Comparison of ENCODE assay signal across 1 cellular context in the genomic region with DNA sequence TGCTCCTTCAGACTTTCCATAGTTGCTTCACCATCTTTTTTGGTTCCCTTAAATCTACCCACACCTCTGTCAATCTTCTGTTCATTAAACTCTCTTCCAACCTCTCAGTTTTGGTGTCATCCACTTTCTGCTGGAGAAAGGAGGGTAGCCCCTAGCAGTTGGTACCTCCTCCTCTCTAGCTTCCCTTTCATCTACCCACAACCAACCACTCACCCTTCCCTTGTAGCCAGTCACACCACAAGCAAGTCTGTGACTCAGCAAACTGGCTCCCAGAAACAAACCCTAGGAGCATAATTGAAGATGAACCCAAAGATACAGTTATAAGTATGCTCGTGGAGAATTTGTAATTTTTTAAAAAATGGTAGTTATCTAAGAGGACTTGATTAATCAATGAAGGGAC.
TF ChIP-seq lines count a peak whose summit lies in the region.

No MANE protein-coding gene starts in this region.

TF ChIP-seq in SK-N-SH, 30 proteins besides CTCF, POLR2A, EP300 and RAD21:
- TF ChIP-seq EZH2phosphoT487 (IDR thresholded peaks at IDR 0.05; ENCODE audit: borderline replicate concordance, low read depth), result no peak
- TF ChIP-seq, protein P1, sequence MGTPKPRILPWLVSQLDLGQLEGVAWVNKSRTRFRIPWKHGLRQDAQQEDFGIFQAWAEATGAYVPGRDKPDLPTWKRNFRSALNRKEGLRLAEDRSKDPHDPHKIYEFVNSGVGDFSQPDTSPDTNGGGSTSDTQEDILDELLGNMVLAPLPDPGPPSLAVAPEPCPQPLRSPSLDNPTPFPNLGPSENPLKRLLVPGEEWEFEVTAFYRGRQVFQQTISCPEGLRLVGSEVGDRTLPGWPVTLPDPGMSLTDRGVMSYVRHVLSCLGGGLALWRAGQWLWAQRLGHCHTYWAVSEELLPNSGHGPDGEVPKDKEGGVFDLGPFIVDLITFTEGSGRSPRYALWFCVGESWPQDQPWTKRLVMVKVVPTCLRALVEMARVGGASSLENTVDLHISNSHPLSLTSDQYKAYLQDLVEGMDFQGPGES (IDR thresholded peaks at IDR 0.05; ENCODE audit: low read depth, low read length), result no peak
- TF ChIP-seq MXI1 (IDR thresholded peaks at IDR 0.05; ENCODE audit: low read depth, low read length), result no peak
- no peak for TF ChIP-seq GABPA (IDR thresholded peaks at IDR 0.05; ENCODE audit: low read depth)
- TF ChIP-seq, protein P2, sequence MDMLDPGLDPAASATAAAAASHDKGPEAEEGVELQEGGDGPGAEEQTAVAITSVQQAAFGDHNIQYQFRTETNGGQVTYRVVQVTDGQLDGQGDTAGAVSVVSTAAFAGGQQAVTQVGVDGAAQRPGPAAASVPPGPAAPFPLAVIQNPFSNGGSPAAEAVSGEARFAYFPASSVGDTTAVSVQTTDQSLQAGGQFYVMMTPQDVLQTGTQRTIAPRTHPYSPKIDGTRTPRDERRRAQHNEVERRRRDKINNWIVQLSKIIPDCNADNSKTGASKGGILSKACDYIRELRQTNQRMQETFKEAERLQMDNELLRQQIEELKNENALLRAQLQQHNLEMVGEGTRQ (IDR thresholded peaks at IDR 0.05; ENCODE audit: borderline replicate concordance, low read depth, low read length), result no peak
- TF ChIP-seq NFIC (IDR thresholded peaks at IDR 0.05; ENCODE audit: borderline replicate concordance), result no peak
- no peak for TF ChIP-seq FOXM1 (IDR thresholded peaks at IDR 0.05; ENCODE audit: low read depth)
- no peak for TF ChIP-seq TEAD4 (IDR thresholded peaks at IDR 0.05; ENCODE audit: borderline replicate concordance, insufficient read depth)
- no peak for TF ChIP-seq CHD2 (IDR thresholded peaks at IDR 0.05; ENCODE audit: low read length, partially characterized antibody)
- TF ChIP-seq YY1 (IDR thresholded peaks at IDR 0.05; ENCODE audit: low read depth), result no peak
- TF ChIP-seq JUND (IDR thresholded peaks at IDR 0.05), result no peak
- TF ChIP-seq POLR2AphosphoS5 (IDR thresholded peaks at IDR 0.05; ENCODE audit: low read depth, low read length), result no peak
- TF ChIP-seq RCOR1 (IDR thresholded peaks at IDR 0.05; ENCODE audit: low read length), result no peak
- TF ChIP-seq, protein P3, sequence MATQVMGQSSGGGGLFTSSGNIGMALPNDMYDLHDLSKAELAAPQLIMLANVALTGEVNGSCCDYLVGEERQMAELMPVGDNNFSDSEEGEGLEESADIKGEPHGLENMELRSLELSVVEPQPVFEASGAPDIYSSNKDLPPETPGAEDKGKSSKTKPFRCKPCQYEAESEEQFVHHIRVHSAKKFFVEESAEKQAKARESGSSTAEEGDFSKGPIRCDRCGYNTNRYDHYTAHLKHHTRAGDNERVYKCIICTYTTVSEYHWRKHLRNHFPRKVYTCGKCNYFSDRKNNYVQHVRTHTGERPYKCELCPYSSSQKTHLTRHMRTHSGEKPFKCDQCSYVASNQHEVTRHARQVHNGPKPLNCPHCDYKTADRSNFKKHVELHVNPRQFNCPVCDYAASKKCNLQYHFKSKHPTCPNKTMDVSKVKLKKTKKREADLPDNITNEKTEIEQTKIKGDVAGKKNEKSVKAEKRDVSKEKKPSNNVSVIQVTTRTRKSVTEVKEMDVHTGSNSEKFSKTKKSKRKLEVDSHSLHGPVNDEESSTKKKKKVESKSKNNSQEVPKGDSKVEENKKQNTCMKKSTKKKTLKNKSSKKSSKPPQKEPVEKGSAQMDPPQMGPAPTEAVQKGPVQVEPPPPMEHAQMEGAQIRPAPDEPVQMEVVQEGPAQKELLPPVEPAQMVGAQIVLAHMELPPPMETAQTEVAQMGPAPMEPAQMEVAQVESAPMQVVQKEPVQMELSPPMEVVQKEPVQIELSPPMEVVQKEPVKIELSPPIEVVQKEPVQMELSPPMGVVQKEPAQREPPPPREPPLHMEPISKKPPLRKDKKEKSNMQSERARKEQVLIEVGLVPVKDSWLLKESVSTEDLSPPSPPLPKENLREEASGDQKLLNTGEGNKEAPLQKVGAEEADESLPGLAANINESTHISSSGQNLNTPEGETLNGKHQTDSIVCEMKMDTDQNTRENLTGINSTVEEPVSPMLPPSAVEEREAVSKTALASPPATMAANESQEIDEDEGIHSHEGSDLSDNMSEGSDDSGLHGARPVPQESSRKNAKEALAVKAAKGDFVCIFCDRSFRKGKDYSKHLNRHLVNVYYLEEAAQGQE (IDR thresholded peaks at IDR 0.05; ENCODE audit: low read depth, low read length), result no peak
- no peak for TF ChIP-seq ELF1 (IDR thresholded peaks at IDR 0.05)
- TF ChIP-seq, protein P4, sequence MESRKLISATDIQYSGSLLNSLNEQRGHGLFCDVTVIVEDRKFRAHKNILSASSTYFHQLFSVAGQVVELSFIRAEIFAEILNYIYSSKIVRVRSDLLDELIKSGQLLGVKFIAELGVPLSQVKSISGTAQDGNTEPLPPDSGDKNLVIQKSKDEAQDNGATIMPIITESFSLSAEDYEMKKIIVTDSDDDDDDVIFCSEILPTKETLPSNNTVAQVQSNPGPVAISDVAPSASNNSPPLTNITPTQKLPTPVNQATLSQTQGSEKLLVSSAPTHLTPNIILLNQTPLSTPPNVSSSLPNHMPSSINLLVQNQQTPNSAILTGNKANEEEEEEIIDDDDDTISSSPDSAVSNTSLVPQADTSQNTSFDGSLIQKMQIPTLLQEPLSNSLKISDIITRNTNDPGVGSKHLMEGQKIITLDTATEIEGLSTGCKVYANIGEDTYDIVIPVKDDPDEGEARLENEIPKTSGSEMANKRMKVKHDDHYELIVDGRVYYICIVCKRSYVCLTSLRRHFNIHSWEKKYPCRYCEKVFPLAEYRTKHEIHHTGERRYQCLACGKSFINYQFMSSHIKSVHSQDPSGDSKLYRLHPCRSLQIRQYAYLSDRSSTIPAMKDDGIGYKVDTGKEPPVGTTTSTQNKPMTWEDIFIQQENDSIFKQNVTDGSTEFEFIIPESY (IDR thresholded peaks at IDR 0.05; ENCODE audit: borderline replicate concordance, low read depth), result no peak
- TF ChIP-seq, protein P5, sequence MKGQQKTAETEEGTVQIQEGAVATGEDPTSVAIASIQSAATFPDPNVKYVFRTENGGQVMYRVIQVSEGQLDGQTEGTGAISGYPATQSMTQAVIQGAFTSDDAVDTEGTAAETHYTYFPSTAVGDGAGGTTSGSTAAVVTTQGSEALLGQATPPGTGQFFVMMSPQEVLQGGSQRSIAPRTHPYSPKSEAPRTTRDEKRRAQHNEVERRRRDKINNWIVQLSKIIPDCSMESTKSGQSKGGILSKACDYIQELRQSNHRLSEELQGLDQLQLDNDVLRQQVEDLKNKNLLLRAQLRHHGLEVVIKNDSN (IDR thresholded peaks at IDR 0.05; ENCODE audit: borderline replicate concordance, low read depth), result no peak
- TF ChIP-seq, protein P6, sequence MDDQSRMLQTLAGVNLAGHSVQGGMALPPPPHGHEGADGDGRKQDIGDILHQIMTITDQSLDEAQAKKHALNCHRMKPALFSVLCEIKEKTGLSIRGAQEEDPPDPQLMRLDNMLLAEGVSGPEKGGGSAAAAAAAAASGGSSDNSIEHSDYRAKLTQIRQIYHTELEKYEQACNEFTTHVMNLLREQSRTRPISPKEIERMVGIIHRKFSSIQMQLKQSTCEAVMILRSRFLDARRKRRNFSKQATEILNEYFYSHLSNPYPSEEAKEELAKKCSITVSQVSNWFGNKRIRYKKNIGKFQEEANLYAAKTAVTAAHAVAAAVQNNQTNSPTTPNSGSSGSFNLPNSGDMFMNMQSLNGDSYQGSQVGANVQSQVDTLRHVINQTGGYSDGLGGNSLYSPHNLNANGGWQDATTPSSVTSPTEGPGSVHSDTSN (IDR thresholded peaks at IDR 0.05), result no peak
- TF ChIP-seq RXRA (IDR thresholded peaks at IDR 0.05; ENCODE audit: borderline replicate concordance, low read depth), result no peak
